Comparison of ENCODE assay signal across 29 cellular contexts in the genomic region with DNA sequence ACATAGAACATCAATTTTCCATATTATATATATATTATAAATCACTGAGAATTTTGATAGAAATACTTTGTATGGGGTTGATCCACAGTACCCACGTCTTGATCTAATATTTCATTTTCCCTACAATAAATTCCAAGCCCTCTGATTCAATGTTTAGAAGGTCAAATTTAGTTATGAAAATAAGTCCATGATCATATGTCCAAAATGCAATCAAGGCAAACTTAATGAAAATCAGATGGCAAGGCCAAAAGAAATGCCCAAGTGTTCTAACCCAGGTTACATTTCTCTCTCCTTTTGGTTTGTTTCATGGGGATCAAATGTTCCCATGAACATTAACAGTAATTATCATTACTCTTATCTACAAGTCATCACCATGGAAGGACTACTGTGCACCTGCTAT.
"Had no signal": no experiment of that assay in that cellular context is flagged by ENCODE, and none has a peak within 500 bp of the region (broad histone marks: within the 10 kb centered on the region; RNA-seq: fewer than 3 reads in every experiment).

No MANE protein-coding gene starts in this region.

- FAIRE-seq: pancreas, urothelium cell line had no signal

- H3K27ac Mint-ChIP-seq: natural killer cell treated with Interleukin-12 subunit alpha and Interleukin-12 subunit beta and Interleukin-15 and Interleukin-18, amount 100 ng/mL, for 72 hours; nephron progenitor cell; stimulated activated memory B cell treated with anti-CD40 and anti-IgM and Interleukin-4, amounts not matched to agents 10 μg/mL and 1 μg/mL and 100 μg/mL, for 72 hours had no signal

- H3K9me3 Mint-ChIP-seq: naive thymus-derived CD4-positive, alpha-beta T cell; natural killer cell treated with Interleukin-12 subunit alpha and Interleukin-12 subunit beta and Interleukin-15 and Interleukin-18, amount 100 ng/mL, for 72 hours; nephron progenitor cell; neural crest cell; stimulated activated memory B cell treated with anti-CD40 and anti-IgM and Interleukin-4, amounts not matched to agents 10 μg/mL and 1 μg/mL and 100 μg/mL, for 72 hours; stimulated activated naive CD8-positive, alpha-beta T cell treated with anti-CD3 and anti-CD28 coated beads, Interleukin-15, amount 100 ng/mL, for 72 hours had no signal

- DNase-seq: naive thymus-derived CD4-positive, alpha-beta T cell; nephron progenitor cell; nucleus accumbens; pancreas; right cardiac atrium; spleen; stimulated activated CD4-positive, alpha-beta T cell treated with anti-CD3 and anti-CD28 coated beads, Interleukin-12 subunit alpha, Interleukin-12 subunit beta, amount 100 ng/mL, for 4 hours; stimulated activated CD4-positive, alpha-beta T cell treated with anti-CD3 and anti-CD28 coated beads, Interleukin-1b, Interleukin-23, amount 100 ng/mL, for 48 hours; stimulated activated CD4-positive, alpha-beta T cell treated with anti-CD3 and anti-CD28 coated beads, Interleukin-4, amount 100 ng/mL, for 1 hour; stimulated activated CD4-positive, alpha-beta T cell treated with anti-CD3 and anti-CD28 coated beads, Interleukin-4, amount 100 ng/mL, for 4 hours; stimulated activated CD8-positive, alpha-beta memory T cell treated with anti-CD3 and anti-CD28 coated beads, Interleukin-4, amount 100 ng/mL, for 48 hours; stimulated activated naive CD4-positive, alpha-beta T cell; stimulated activated naive CD8-positive, alpha-beta T cell treated with anti-CD3 and anti-CD28 coated beads, Interleukin-15, amount 100 ng/mL, for 72 hours; stimulated activated naive CD8-positive, alpha-beta T cell treated with anti-CD3 and anti-CD28 coated beads, Interleukin-15, Interleukin-2, amounts not matched to agents 100 U/mL and 50 U/mL, for 24 hours; substantia nigra; thyroid gland; upper lobe of left lung had no signal

- H3K36me3 ChIP-seq: prostate gland, thoracic aorta had no signal

- H3K4me3 Mint-ChIP-seq: naive thymus-derived CD4-positive, alpha-beta T cell; natural killer cell treated with Interleukin-12 subunit alpha and Interleukin-12 subunit beta and Interleukin-15 and Interleukin-18, amount 100 ng/mL, for 72 hours; nephron progenitor cell; neural crest cell; stimulated activated memory B cell treated with anti-CD40 and anti-IgM and Interleukin-4, amounts not matched to agents 10 μg/mL and 1 μg/mL and 100 μg/mL, for 72 hours; stimulated activated naive CD8-positive, alpha-beta T cell treated with anti-CD3 and anti-CD28 coated beads, Interleukin-15, amount 100 ng/mL, for 72 hours had no signal

- H3K4me1 ChIP-seq: pancreas, prostate gland, spleen, thyroid gland, upper lobe of left lung, vagina had no signal

- ATAC-seq: naive thymus-derived CD4-positive, alpha-beta T cell; natural killer cell treated with Interleukin-12 subunit alpha and Interleukin-12 subunit beta and Interleukin-15 and Interleukin-18, amount 100 ng/mL, for 72 hours; right cardiac atrium; sciatic nerve; stimulated activated memory B cell treated with anti-CD40 and anti-IgM and Interleukin-4, amounts not matched to agents 10 μg/mL and 1 μg/mL and 100 μg/mL, for 72 hours; stimulated activated naive CD8-positive, alpha-beta T cell treated with anti-CD3 and anti-CD28 coated beads, Interleukin-15, amount 100 ng/mL, for 72 hours; stimulated activated naive CD8-positive, alpha-beta T cell treated with anti-CD3 and anti-CD28 coated beads, Interleukin-15, Interleukin-2, amounts not matched to agents 100 U/mL and 50 U/mL, for 24 hours had no signal

- H3K4me3 ChIP-seq: pancreas, prostate gland, skin epidermis, smooth muscle cell, spleen, thyroid gland, tibial nerve, upper lobe of left lung, vagina had no signal

- H3K27me3 ChIP-seq: neutrophil, pancreas, spleen, thyroid gland, tibial nerve, upper lobe of left lung, vagina had no signal

- H3K9me3 ChIP-seq: neutrophil, pancreas, prostate gland, spleen, thoracic aorta, thyroid gland, tibial nerve, upper lobe of left lung, vagina had no signal

- H3K27ac ChIP-seq: neutrophil, pancreas, prostate gland, skin epidermis, spleen, thyroid gland, tibial nerve, upper lobe of left lung, vagina had no signal

- H3K4me2 ChIP-seq: smooth muscle cell had no signal

- H3K27me3 Mint-ChIP-seq: naive thymus-derived CD4-positive, alpha-beta T cell; natural killer cell treated with Interleukin-12 subunit alpha and Interleukin-12 subunit beta and Interleukin-15 and Interleukin-18, amount 100 ng/mL, for 72 hours; stimulated activated memory B cell treated with anti-CD40 and anti-IgM and Interleukin-4, amounts not matched to agents 10 μg/mL and 1 μg/mL and 100 μg/mL, for 72 hours; stimulated activated naive CD8-positive, alpha-beta T cell treated with anti-CD3 and anti-CD28 coated beads, Interleukin-15, amount 100 ng/mL, for 72 hours had no signal

- H3K4me1 Mint-ChIP-seq: naive thymus-derived CD4-positive, alpha-beta T cell; nephron progenitor cell; neural crest cell; stimulated activated memory B cell treated with anti-CD40 and anti-IgM and Interleukin-4, amounts not matched to agents 10 μg/mL and 1 μg/mL and 100 μg/mL, for 72 hours; stimulated activated naive CD8-positive, alpha-beta T cell treated with anti-CD3 and anti-CD28 coated beads, Interleukin-15, amount 100 ng/mL, for 72 hours had no signal
